8 cellular contexts compared by ENCODE assay signal in the genomic region with DNA sequence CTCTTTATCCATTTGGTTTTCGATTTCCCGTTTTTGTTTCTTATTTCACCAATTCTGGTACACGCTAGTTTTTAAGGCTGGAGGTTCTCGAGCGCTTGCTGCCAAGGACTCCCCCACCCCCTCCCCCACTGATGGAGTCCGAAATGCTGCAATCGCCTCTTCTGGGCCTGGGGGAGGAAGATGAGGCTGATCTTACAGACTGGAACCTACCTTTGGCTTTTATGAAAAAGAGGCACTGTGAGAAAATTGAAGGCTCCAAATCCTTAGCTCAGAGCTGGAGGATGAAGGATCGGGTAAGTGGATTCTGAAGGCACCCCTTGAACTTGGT. TPM values are rescaled to one million over a fixed set of nuclear protein-coding genes. Genes with fewer than 3 reads are reported as not detected.
DNase-seq lines count a peak whose midpoint lies in the region; ATAC-seq and TF ChIP-seq lines count a peak whose summit lies in the region.

No MANE protein-coding gene starts in this region.

- H3K4me1 ChIP-seq in left ventricle myocardium inferior (peaks cover 43% of the 10 kb centered on the region), ascending aorta (peaks cover 6 to 16% of the 10 kb centered on the region in 2 donors), lower lobe of right lung (peaks cover 26% of the 10 kb centered on the region), uterus (peaks cover 0 to 11% of the 10 kb centered on the region in 2 donors)

- peaks cover 36% of the 10 kb centered on the region for H3K27me3 ChIP-seq in left ventricle myocardium inferior (ENCODE audit: low read depth)
- H3K27me3 ChIP-seq in ascending aorta = no peaks in the 10 kb centered on the region
- peaks cover 15% of the 10 kb centered on the region for H3K27me3 ChIP-seq in lower lobe of right lung (ENCODE audit: low read depth)
- no peaks in the 10 kb centered on the region for H3K27me3 ChIP-seq in uterus

- H3K36me3 ChIP-seq in left ventricle myocardium inferior (no peaks in the 10 kb centered on the region), ascending aorta (no peaks in the 10 kb centered on the region), lower lobe of right lung (no peaks in the 10 kb centered on the region), uterus (no peaks in the 10 kb centered on the region)

- ATAC-seq in Right ventricle myocardium inferior (no peak), lower lobe of right lung (no peak), GM19035 (IDR thresholded peaks at IDR 0.05; ENCODE audit: unreplicated experiment) (no peak), GM19455 (IDR thresholded peaks at IDR 0.05; ENCODE audit: unreplicated experiment) (no peak)

- TF ChIP-seq CTCF in left ventricle myocardium inferior (IDR thresholded peaks at IDR 0.05; ENCODE audit: borderline replicate concordance) (no peak), ascending aorta (IDR thresholded peaks at IDR 0.05) (no peak), lower lobe of right lung (IDR thresholded peaks at IDR 0.05) (no peak), uterus (IDR thresholded peaks at IDR 0.05) (no peak)

- TF ChIP-seq POLR2A in uterus (IDR thresholded peaks at IDR 0.05) = no peak

- DNase-seq in left ventricle myocardium inferior (no peak), Right ventricle myocardium inferior (ENCODE audit: missing footprints) (no peak), ascending aorta (ENCODE audit: low spot score in 2 of 2) (no peak), lower lobe of right lung (no peak), uterus (no peak), DMS153 treated with DMSO at 0.1 percent for 48 hours (lab: John Stamatoyannopoulos, UW; ENCODE audit: unreplicated experiment) (no peak)

- H3K4me3 ChIP-seq in left ventricle myocardium inferior = peak overlapping the region; percentile 97
- H3K4me3 ChIP-seq in ascending aorta = peak overlapping the region; percentile 74 to 91
- peak overlapping the region; percentile 97 for H3K4me3 ChIP-seq in lower lobe of right lung
- H3K4me3 ChIP-seq in uterus = peak overlapping the region; percentile 85 to 95

- H3K9me3 ChIP-seq in left ventricle myocardium inferior (replicated peaks) (no peaks in the 10 kb centered on the region), ascending aorta (no peaks in the 10 kb centered on the region), lower lobe of right lung (no peaks in the 10 kb centered on the region), uterus (no peaks in the 10 kb centered on the region)

- H3K27ac ChIP-seq in left ventricle myocardium inferior (replicated peaks) (peak overlapping the region; percentile 87), ascending aorta (peak overlapping the region in 1 of 2 donors; percentile 82), lower lobe of right lung (no peak overlapping the region), uterus (peak overlapping the region in 1 of 2 donors; percentile 79)

- intact Hi-C loops in left ventricle myocardium inferior (cut with micrococcal nuclease) = no loop called here
- intact Hi-C loops in Right ventricle myocardium inferior (cut with DNase I) = loop anchor here (10.0 kb wide), 1 partner anchor 249 kb away; no protein-coding TSS in a partner anchor
- intact Hi-C loops in ascending aorta (cut with DNase I) = loop anchor here (10.0 kb wide), 1 partner anchor 131 kb away; a partner anchor contains a TSS
- intact Hi-C loops in lower lobe of right lung (cut with DNase I) = no loop called here
- intact Hi-C loops in uterus (cut with DNase I; ENCODE audit: low total_unique reads) = no loop called here

RNA-seq across cellular contexts. Expression of a gene that starts 0.8 kb away (rescaled TPM):
- 21.8 TPM for total RNA-seq in left ventricle myocardium inferior
- total RNA-seq in Right ventricle myocardium inferior = 18.8 TPM
- total RNA-seq in ascending aorta = 36.1 TPM
- total RNA-seq in lower lobe of right lung = 34.0 TPM
- total RNA-seq in uterus = 10 to 100 TPM; 19.0 to 48.3 (median 27.3) TPM

Comparison
In these comparisons a context has a peak if more than half of its experiments do, and no peak if none do; other contexts are left out.
1. intact Hi-C loops: an anchor here in Right ventricle myocardium inferior (10.0 kb wide) and ascending aorta (10.0 kb wide); none called in left ventricle myocardium inferior, lower lobe of right lung and uterus.